26 cellular contexts compared by ENCODE assay signal in genomic region chr2:234095301-234095700, GRCh38. TPM values are rescaled to one million over a fixed set of nuclear protein-coding genes. Genes with fewer than 3 reads are reported as not detected.
"Had no signal": no experiment of that assay in that cellular context is flagged by ENCODE, and none has a peak within 500 bp of the region (broad histone marks: within the 10 kb centered on the region; RNA-seq: fewer than 3 reads in every experiment).

No MANE protein-coding gene starts in this region.

- H3K36me3 ChIP-seq: breast epithelium, colonic mucosa, MG63, SJSA1 had no signal

- H3K27ac Mint-ChIP-seq: activated CD8-positive, alpha-beta T cell treated with anti-CD3 and anti-CD28 coated beads, Interleukin-2, amount 10 ng/mL, durations not matched to agents 7 days and 5 days; activated T-cell treated with anti-CD3 and anti-CD28 coated beads, Interleukin-2, amount 50 U/mL, for 24 hours; activated T-helper 1 cell treated with anti-CD3 and anti-CD28 coated beads, Interleukin-12 subunit alpha, Interleukin-12 subunit beta, Interleukin-2, Interleukin-4 antibody, amounts not matched to agents 30 ng/mL and 10 ng/mL and 1 ng/mL, durations not matched to agents 14 hours and 24 hours and 36 hours; T-helper 17 cell; WTC11 had no signal

- H3K4me1 ChIP-seq: colonic mucosa, SJSA1 had no signal

- H3K27me3 Mint-ChIP-seq: activated naive CD4-positive, alpha-beta T cell treated with anti-CD3 and anti-CD28 coated beads, Interleukin-2, amount 50 U/mL, for 24 hours; activated T-cell treated with anti-CD3 and anti-CD28 coated beads, Interleukin-2, amount 50 U/mL, for 24 hours; T-helper 17 cell had no signal

- H3K9me3 Mint-ChIP-seq: activated naive CD4-positive, alpha-beta T cell treated with anti-CD3 and anti-CD28 coated beads, Interleukin-2, amount 50 U/mL, for 24 hours; activated T-cell treated with anti-CD3 and anti-CD28 coated beads, Interleukin-2, amount 50 U/mL, for 24 hours; WTC11 had no signal

- H3K27ac ChIP-seq: breast epithelium, colonic mucosa, KMS-11, SJSA1 had no signal

- H3K9me3 ChIP-seq: breast epithelium, colonic mucosa, MG63, SJSA1 had no signal

- DNase-seq: activated CD4-positive, alpha-beta T cell treated with anti-CD3 and anti-CD28 coated beads for 48 hours; activated CD4-positive, alpha-beta T cell treated with anti-CD3 and anti-CD28 coated beads, Interleukin-2, amount 50 U/mL, for 4 hours; activated CD4-positive, CD25-positive, alpha-beta regulatory T cell treated with anti-CD3 and anti-CD28 coated beads, Interleukin-2, amount 50 U/mL, for 72 hours; activated CD8-positive, alpha-beta T cell treated with anti-CD3 and anti-CD28 coated beads, Interleukin-2, amount 10 ng/mL, durations not matched to agents 7 days and 5 days; activated effector memory CD4-positive, alpha-beta T cell treated with Interleukin-2 at 50 U/mL for 16 hours; activated naive CD4-positive, alpha-beta T cell; activated T-cell treated with anti-CD3 and anti-CD28 coated beads, Interleukin-2, amount 50 U/mL, for 24 hours; aorta; caudate nucleus; colonic mucosa; MG63; NCI-H1694; NCI-H2029; NCI-H526; NCI-H82; SHP77; T-helper 17 cell; T-helper 9 cell had no signal

- H3K36me3 Mint-ChIP-seq: activated naive CD4-positive, alpha-beta T cell treated with anti-CD3 and anti-CD28 coated beads, Interleukin-2, amount 50 U/mL, for 24 hours; WTC11 had no signal

- H3K4me3 ChIP-seq: breast epithelium, colonic mucosa, MG63, SJSA1 had no signal

- H3K4me3 Mint-ChIP-seq: activated CD8-positive, alpha-beta T cell treated with anti-CD3 and anti-CD28 coated beads, Interleukin-2, amount 10 ng/mL, durations not matched to agents 7 days and 5 days; activated naive CD4-positive, alpha-beta T cell treated with anti-CD3 and anti-CD28 coated beads, Interleukin-2, amount 50 U/mL, for 24 hours; activated T-cell treated with anti-CD3 and anti-CD28 coated beads, Interleukin-2, amount 50 U/mL, for 24 hours; activated T-helper 1 cell treated with anti-CD3 and anti-CD28 coated beads, Interleukin-12 subunit alpha, Interleukin-12 subunit beta, Interleukin-2, Interleukin-4 antibody, amounts not matched to agents 30 ng/mL and 10 ng/mL and 1 ng/mL, durations not matched to agents 14 hours and 24 hours and 36 hours; T-helper 17 cell; WTC11 had no signal

- H3K9ac ChIP-seq: KMS-11 had no signal

- ATAC-seq: activated CD8-positive, alpha-beta T cell treated with anti-CD3 and anti-CD28 coated beads, Interleukin-2, amount 10 ng/mL, durations not matched to agents 7 days and 5 days; T-helper 17 cell; WTC11 had no signal

- H3K27me3 ChIP-seq: breast epithelium, colonic mucosa, MG63, SJSA1 had no signal

- H3K4me2 ChIP-seq: KMS-11 had no signal

RNA-seq across cellular contexts. Expression of gene SPP2, which starts 44.8 kb away (rescaled TPM):
- total RNA-seq: activated CD8-positive, alpha-beta T cell treated with anti-CD3 and anti-CD28 coated beads, Interleukin-2, amount 10 ng/mL, durations not matched to agents 7 days and 5 days; activated T-helper 1 cell treated with anti-CD3 and anti-CD28 coated beads, Interleukin-12 subunit alpha, Interleukin-12 subunit beta, Interleukin-2, Interleukin-4 antibody, amounts not matched to agents 30 ng/mL and 10 ng/mL and 1 ng/mL, durations not matched to agents 14 hours and 24 hours and 36 hours; aorta; breast epithelium; cerebellum; colonic mucosa; NCI-H460; SJSA1; T-helper 17 cell; WTC11 had no signal
